8 cellular contexts compared by ENCODE assay signal in genomic region chr11:65416341-65417185, GRCh38. TPM values are rescaled to one million over a fixed set of nuclear protein-coding genes. Genes with fewer than 3 reads are reported as not detected.
A peak's percentile ranks its signal among the peaks of the same experiment; 100 is the strongest.
DNase-seq lines count a peak whose midpoint lies in the region; ATAC-seq lines count a peak whose summit lies in the region.

No MANE protein-coding gene starts in this region.

- DNase-seq in GDM1 (lab: John Stamatoyannopoulos, UW) (peak; percentile 77), NCI-H2227 (lab: John Stamatoyannopoulos, UW; ENCODE audit: unreplicated experiment) (peak; percentile 91), cerebellum (ENCODE audit: low spot score) (peak; percentile 94), left lobe of liver (ENCODE audit: low spot score) (peak; percentile 94)
- DNase-seq in activated CD4-positive, alpha-beta T cell treated with anti-CD3 and anti-CD28 coated beads for 24 hours (ENCODE audit: low read depth in 2 of 2): peak; percentile 92 to 95
- peak; percentile 95 to 96 for DNase-seq in stimulated activated CD4-positive, alpha-beta T cell treated with anti-CD3 and anti-CD28 coated beads, Interleukin-2, amount 100 ng/mL, for 24 hours

- peak; percentile 33 for ATAC-seq in HG02571 (IDR thresholded peaks at IDR 0.05; ENCODE audit: unreplicated experiment)
- ATAC-seq in left lobe of liver: peak; percentile 56
- ATAC-seq in HG02759 (IDR thresholded peaks at IDR 0.05; ENCODE audit: unreplicated experiment): no peak

RNA-seq across cellular contexts. Expression of gene NEAT1, which starts 6.0 kb away (rescaled TPM):
- 17.0 TPM for total RNA-seq in cerebellum
- 766 TPM for total RNA-seq in left lobe of liver

RNA-seq across cellular contexts. Expression of gene FRMD8, which starts 30.1 kb away (rescaled TPM):
- 9.2 TPM for total RNA-seq in cerebellum
- total RNA-seq in left lobe of liver: 9.3 TPM

RNA-seq across cellular contexts. Expression of gene SLC25A45, which starts 34.1 kb away (rescaled TPM):
- 0.73 TPM for total RNA-seq in cerebellum
- total RNA-seq in left lobe of liver: 14.5 TPM

Comparison
In these comparisons a context has a peak if more than half of its experiments do, and no peak if none do; other contexts are left out.
1. RNA of gene NEAT1, which starts 6.0 kb away (total RNA-seq): 766 TPM in left lobe of liver (single experiment); 17.0 TPM in cerebellum (single experiment); every median in the first group is over 10 times any median in the second.
2. Peak in every context shown above with its lines, with median percentiles within 50 percentile points of each other: DNase-seq.